ENCODE assay signal across 8 cellular contexts in genomic region chr17:39547713-39548478, GRCh38. TPM values are rescaled to one million over a fixed set of nuclear protein-coding genes. Genes with fewer than 3 reads are reported as not detected.
DNase-seq lines count a peak whose midpoint lies in the region; ATAC-seq and TF ChIP-seq lines count a peak whose summit lies in the region.

No MANE protein-coding gene starts in this region.

- 0% methylated on average over 2 of the region's 5 CpGs for WGBS in right lobe of liver (ENCODE audit: insufficient coverage, low coverage, low lambda C conversion rate, missing lambda C conversion rate)

- H3K4me1 Mint-ChIP-seq in activated CD4-positive, alpha-beta T cell treated with anti-CD3 and anti-CD28 coated beads for 36 hours = no peaks in the 10 kb centered on the region

- H3K27me3 ChIP-seq in right lobe of liver = no peaks in the 10 kb centered on the region

- peaks cover 0 to 7% (median 4%) of the 10 kb centered on the region in 4 donors for H3K4me1 ChIP-seq in right lobe of liver

- no peaks in the 10 kb centered on the region for H3K27me3 Mint-ChIP-seq in activated CD4-positive, alpha-beta T cell treated with anti-CD3 and anti-CD28 coated beads for 36 hours

- H3K27ac ChIP-seq in right lobe of liver = no peak overlapping the region

- peak; percentile 69 to 95 (median 95) for TF ChIP-seq CTCF in right lobe of liver (IDR thresholded peaks at IDR 0.05)

- no peak overlapping the region for H3K4me3 Mint-ChIP-seq in activated CD4-positive, alpha-beta T cell treated with anti-CD3 and anti-CD28 coated beads for 36 hours

- intact Hi-C loops in activated CD4-positive, alpha-beta T cell treated with anti-CD3 and anti-CD28 coated beads for 36 hours (cut with DNase I, micrococcal nuclease) = loop anchor here (1.0 to 5.0 kb wide), 3 partner anchors 75 to 434 kb away; partner anchors contain the start of gene PSMD3 (in 1 of the 2)
- intact Hi-C loops in right lobe of liver (cut with DNase I) = loop anchor here (5.0 to 10.0 kb wide), 4 partner anchors 57 to 197 kb away; partner anchors contain the start of genes NEUROD2 (in 1 of the 2) and PPP1R1B (in 1 of the 2)

- H3K36me3 Mint-ChIP-seq in activated CD4-positive, alpha-beta T cell treated with anti-CD3 and anti-CD28 coated beads for 36 hours (ENCODE audit: low read depth) = peaks cover 20% of the 10 kb centered on the region

- CTCF ChIA-PET in activated CD4-positive, alpha-beta T cell treated with anti-CD3 and anti-CD28 coated beads for 36 hours (lab: Charles Lee) = interaction anchor here (0.7 to 4.0 kb wide), 25 partner anchors 9 to 870 kb away, joined by 3 to 45 read pairs (median 4); no protein-coding TSS in a partner anchor

- H3K36me3 ChIP-seq in right lobe of liver = peaks cover 0 to 45% (median 10%) of the 10 kb centered on the region in 4 donors

- ATAC-seq in activated CD4-positive, alpha-beta T cell treated with anti-CD3 and anti-CD28 coated beads for 36 hours = peak; percentile 90
- ATAC-seq in right lobe of liver = peak; percentile 65 to 81 (median 75)
- ATAC-seq in HG03097 (IDR thresholded peaks at IDR 0.05; ENCODE audit: low FRiP score, unreplicated experiment) = no peak

- no peak overlapping the region for H3K4me3 ChIP-seq in right lobe of liver

- H3K9me3 Mint-ChIP-seq in activated CD4-positive, alpha-beta T cell treated with anti-CD3 and anti-CD28 coated beads for 36 hours (ENCODE audit: low read depth) = no peaks in the 10 kb centered on the region

- H3K27ac Mint-ChIP-seq in activated CD4-positive, alpha-beta T cell treated with anti-CD3 and anti-CD28 coated beads for 36 hours = no peak overlapping the region

- POLR2A ChIA-PET in activated CD4-positive, alpha-beta T cell treated with anti-CD3 and anti-CD28 coated beads for 36 hours (lab: Charles Lee) = interaction anchor here (0.6 to 0.8 kb wide), 2 partner anchors 84 to 265 kb away, joined by 3 to 6 read pairs; no protein-coding TSS in a partner anchor

- H3K9me3 ChIP-seq in right lobe of liver = no peaks in the 10 kb centered on the region

- peak; percentile 26 for DNase-seq in DMS153 treated with DMSO at 0.1 percent for 48 hours (lab: John Stamatoyannopoulos, UW; ENCODE audit: unreplicated experiment)
- DNase-seq in DMS153 (lab: John Stamatoyannopoulos, UW) = no peak
- peak; percentile 32 for DNase-seq in NCI-H1105 treated with DMSO at 0.1 percent for 48 hours (lab: John Stamatoyannopoulos, UW)
- peak; percentile 86 for DNase-seq in activated CD4-positive, alpha-beta T cell treated with anti-CD3 and anti-CD28 coated beads for 36 hours
- DNase-seq in cerebellar cortex (ENCODE audit: low spot score) = peak; percentile 72
- peak; percentile 52 to 61 (median 60) for DNase-seq in right lobe of liver
- peak; percentile 53 to 62 (median 54) for DNase-seq in stimulated activated CD4-positive, alpha-beta T cell treated with anti-CD3 and anti-CD28 coated beads, TNF-alpha, amount 100 ng/mL, for 48 hours (ENCODE audit: low read depth in 3 of 3)

- no peak for TF ChIP-seq POLR2A in right lobe of liver (IDR thresholded peaks at IDR 0.05)

RNA-seq across cellular contexts. Expression of gene NEUROD2, which starts 59.8 kb away (rescaled TPM):
- total RNA-seq in activated CD4-positive, alpha-beta T cell treated with anti-CD3 and anti-CD28 coated beads for 36 hours = not detected
- not detected for total RNA-seq in right lobe of liver
